In the genomic region with DNA sequence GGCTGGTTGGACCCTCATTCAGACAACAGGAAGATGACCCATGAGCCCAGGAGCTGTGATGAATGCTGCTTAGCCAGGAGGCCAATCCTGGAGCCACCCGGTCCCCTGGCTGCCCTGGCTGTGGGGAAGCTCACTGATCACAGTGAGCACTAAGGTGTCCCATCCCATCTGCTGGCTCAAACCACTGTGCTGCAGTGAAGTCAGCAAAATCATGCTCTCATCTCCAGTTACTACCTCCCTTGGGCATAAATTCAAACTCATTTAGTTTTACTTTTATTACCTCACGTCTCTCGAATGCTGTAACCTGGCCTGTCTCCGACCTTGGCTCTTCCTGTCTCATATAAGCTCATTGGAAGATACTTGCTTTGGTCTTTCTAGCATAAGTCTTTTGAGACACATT, we compare ENCODE assay signal across 21 cellular contexts.
DNase-seq lines count a peak whose midpoint lies in the region; ATAC-seq, FAIRE-seq and TF ChIP-seq lines count a peak whose summit lies in the region.
"Had no signal": no experiment of that assay in that cellular context is flagged by ENCODE, and none has a peak within 500 bp of the region (broad histone marks: within the 10 kb centered on the region; RNA-seq: fewer than 3 reads in every experiment).

No MANE protein-coding gene starts in this region.

- no peaks in the 10 kb centered on the region for H3K27me3 Mint-ChIP-seq in astrocyte (ENCODE audit: low read depth, unreplicated experiment)
- H3K27me3 Mint-ChIP-seq: CD4-positive, CD25-positive, alpha-beta regulatory T cell had no signal

- H3K9me3 ChIP-seq in astrocyte (ENCODE audit: insufficient read depth, low read depth, low read length): no peaks in the 10 kb centered on the region
- H3K9me3 ChIP-seq in PC-3 (ENCODE audit: low read length): no peaks in the 10 kb centered on the region
- H3K9me3 ChIP-seq: BLaER1 had no signal

- no peak overlapping the region for H3K4me3 Mint-ChIP-seq in astrocyte (ENCODE audit: unreplicated experiment)
- H3K4me3 Mint-ChIP-seq: CD4-positive, CD25-positive, alpha-beta regulatory T cell had no signal

- TF ChIP-seq CTCF in astrocyte (IDR thresholded peaks at IDR 0.05; ENCODE audit: insufficient read depth, low read depth, low read length) (no peak), PC-3 (conservative IDR thresholded peaks at IDR 0.05; ENCODE audit: low read depth, low read length) (no peak)

- peak overlapping the region; percentile 50 for H3K27ac Mint-ChIP-seq in astrocyte (ENCODE audit: unreplicated experiment)
- H3K27ac Mint-ChIP-seq: CD4-positive, CD25-positive, alpha-beta regulatory T cell had no signal

- H3F3A ChIP-seq in PC-3 (ENCODE audit: low read length, unreplicated experiment): no peaks in the 10 kb centered on the region

- CTCF ChIA-PET in PC-3 (lab: Charles Lee): no interaction called here

- H3K9ac ChIP-seq in astrocyte (ENCODE audit: low read length) (no peak overlapping the region), PC-3 (ENCODE audit: low read length) (no peak overlapping the region)
- H3K9ac ChIP-seq: BLaER1 had no signal

- no peak for ATAC-seq in PC-3
- no peak for ATAC-seq in HG03196 (IDR thresholded peaks at IDR 0.05; ENCODE audit: unreplicated experiment)

- DNase-seq in EH (ENCODE audit: low read depth) (peak; percentile 22), astrocyte (ENCODE audit: low read depth) (no peak), left kidney (ENCODE audit: low read depth, low spot score) (peak; percentile 43), NK-92 (lab: John Stamatoyannopoulos, UW; ENCODE audit: unreplicated experiment) (no peak), PC-3 (no peak)
- DNase-seq: CD4-positive, CD25-positive, alpha-beta regulatory T cell; H7; NCI-H1092; NCI-H1417 treated with DMSO at 0.1 percent for 48 hours; NCI-H1694 treated with DMSO at 0.1 percent for 48 hours; NCI-H2081 treated with DMSO at 0.1 percent for 48 hours; NCI-H446 treated with DMSO at 0.1 percent for 48 hours; NCI-H526; NCI-H82; SHP77 treated with DMSO at 0.1 percent for 48 hours had no signal

- no peak for FAIRE-seq in astrocyte (lab: Jason Lieb, UNC)
- FAIRE-seq: D721Med, GM18507 had no signal

- H2AFZ ChIP-seq in astrocyte (ENCODE audit: low read depth, low read length): no peak overlapping the region
- H2AFZ ChIP-seq in PC-3 (ENCODE audit: low read length): no peak overlapping the region

- H3K36me3 Mint-ChIP-seq in astrocyte (ENCODE audit: low read depth, unreplicated experiment): peaks cover 2% of the 10 kb centered on the region
- H3K36me3 Mint-ChIP-seq: CD4-positive, CD25-positive, alpha-beta regulatory T cell had no signal

- H3K79me2 ChIP-seq in astrocyte (ENCODE audit: insufficient read depth, low read length) (no peaks in the 10 kb centered on the region), PC-3 (ENCODE audit: low read length) (no peaks in the 10 kb centered on the region)

- no TSS peak for BruUV-seq in PC-3 (replicated peaks; lab: Mats Ljungman, UMichigan)

- no peaks in the 10 kb centered on the region for H3K36me3 ChIP-seq in astrocyte (ENCODE audit: insufficient read depth, low read length)
- H3K36me3 ChIP-seq in PC-3 (ENCODE audit: low read depth, low read length): no peaks in the 10 kb centered on the region

- H3K27me3 ChIP-seq in astrocyte (ENCODE audit: insufficient read depth, low read length) (no peaks in the 10 kb centered on the region), PC-3 (ENCODE audit: low read length) (no peaks in the 10 kb centered on the region)
- H3K27me3 ChIP-seq: BLaER1 had no signal

- H3K9me3 Mint-ChIP-seq in astrocyte (ENCODE audit: unreplicated experiment): peaks cover 4% of the 10 kb centered on the region

- H3K27ac ChIP-seq in astrocyte (ENCODE audit: low read depth, low read length) (no peak overlapping the region), temporal lobe (ENCODE audit: low read depth, low read length) (peak overlapping the region; percentile 30), PC-3 (ENCODE audit: low read length) (no peak overlapping the region)
- H3K27ac ChIP-seq: BLaER1, RWPE1 had no signal

- H3K4me3 ChIP-seq in astrocyte (ENCODE audit: insufficient read depth, low read depth, low read length): no peak overlapping the region
- H3K4me3 ChIP-seq in PC-3 (ENCODE audit: low read length): no peak overlapping the region
- H3K4me3 ChIP-seq: BLaER1 had no signal

- H3K4me2 ChIP-seq in astrocyte (ENCODE audit: low read length) (no peak overlapping the region), PC-3 (ENCODE audit: low read length) (no peak overlapping the region)
- H3K4me2 ChIP-seq: BLaER1 had no signal

- H3K4me1 ChIP-seq in astrocyte (ENCODE audit: insufficient read depth, low read length): peaks cover 25% of the 10 kb centered on the region
- peaks cover 28% of the 10 kb centered on the region for H3K4me1 ChIP-seq in PC-3 (ENCODE audit: insufficient read depth, low read length)
- H3K4me1 ChIP-seq: BLaER1 had no signal

- H4K20me1 ChIP-seq in astrocyte (ENCODE audit: insufficient read depth, low read length) (no peaks in the 10 kb centered on the region), PC-3 (ENCODE audit: low read length) (no peaks in the 10 kb centered on the region)
- H4K20me1 ChIP-seq: BLaER1 had no signal

- 0 out of 2 replicates have a peak, but pooled peaks cover 5% of the 10 kb centered on the region for H3K9me2 ChIP-seq in PC-3 (replicated peaks; ENCODE audit: low read length)

- H3K4me1 Mint-ChIP-seq in astrocyte (ENCODE audit: low read depth, unreplicated experiment): peaks cover 20% of the 10 kb centered on the region

- POLR2A ChIA-PET in PC-3 (lab: Charles Lee; ENCODE audit: unreplicated experiment): no interaction called here

- intact Hi-C loops in PC-3 (cut with micrococcal nuclease): no loop called here

Comparison
In these comparisons a context has a peak if more than half of its experiments do, and no peak if none do; other contexts are left out.
1. DNase-seq: peak in EH (single experiment) and left kidney (single experiment); none in astrocyte (single experiment), NK-92 (single experiment) and PC-3 (single experiment).